ENCODE assay signal across 8 cellular contexts in genomic region chr3:132723024-132723462, GRCh38. TPM values are rescaled to one million over a fixed set of nuclear protein-coding genes. Genes with fewer than 3 reads are reported as not detected.
DNase-seq lines count a peak whose midpoint lies in the region; ATAC-seq and TF ChIP-seq lines count a peak whose summit lies in the region.

No MANE protein-coding gene starts in this region.

- H3K4me3 ChIP-seq in BE2C (ENCODE audit: low read depth, low read length) (peak overlapping the region; percentile 69), GM23248 (peak overlapping the region; percentile 95), iPS-11a (ENCODE audit: low read depth, low read length) (peak overlapping the region; percentile 84)

- no peaks in the 10 kb centered on the region for H3K36me3 ChIP-seq in BE2C
- H3K36me3 ChIP-seq in GM23248 (ENCODE audit: low read depth) = peaks cover under 1% of the 10 kb centered on the region; the same call in 1 of the 2 replicates

- H3K9ac ChIP-seq in GM23248 = peak overlapping the region; percentile 77

- POLR2A ChIA-PET in activated CD4-positive, alpha-beta memory T cell treated with anti-CD3 and anti-CD28 coated beads for 36 hours (lab: Charles Lee) = interaction anchor here (1.0 kb wide), 1 partner anchor 850 kb away, joined by 5 read pairs; no protein-coding TSS in a partner anchor

- peak overlapping the region; percentile 75 for H3K4me2 ChIP-seq in GM23248 (ENCODE audit: unreplicated experiment)

- H3F3A ChIP-seq in GM23248 (ENCODE audit: insufficient read depth) = peaks cover 15% of the 10 kb centered on the region

- H4K20me1 ChIP-seq in GM23248 (ENCODE audit: insufficient read depth) = 0 out of 2 replicates have a peak, but pooled peaks cover 4% of the 10 kb centered on the region

- peaks cover 13% of the 10 kb centered on the region for H3K36me3 Mint-ChIP-seq in activated CD4-positive, alpha-beta memory T cell treated with anti-CD3 and anti-CD28 coated beads for 36 hours
- peaks cover 7 to 9% of the 10 kb centered on the region in 2 donors for H3K36me3 Mint-ChIP-seq in stimulated activated naive B cell treated with anti-CD40 and anti-IgM and Interleukin-4, amounts not matched to agents 10 μg/mL and 1 μg/mL and 100 μg/mL, for 72 hours

- TF ChIP-seq CTCF in BE2C (IDR thresholded peaks at IDR 0.05; ENCODE audit: low read depth, low read length) = no peak
- TF ChIP-seq CTCF in GM20000 (IDR thresholded peaks at IDR 0.05; ENCODE audit: extremely low read depth, missing control alignments) = no peak
- TF ChIP-seq CTCF in GM10266 (IDR thresholded peaks at IDR 0.05; ENCODE audit: control insufficient read depth, insufficient read depth, low read depth, missing control alignments) = no peak

- H3K9me3 ChIP-seq in BE2C = no peaks in the 10 kb centered on the region
- H3K9me3 ChIP-seq in GM23248 (ENCODE audit: low read depth) = no peaks in the 10 kb centered on the region

- peaks cover 36% of the 10 kb centered on the region for H3K79me2 ChIP-seq in GM23248 (ENCODE audit: insufficient read depth)

- CTCF ChIA-PET in activated CD4-positive, alpha-beta memory T cell treated with anti-CD3 and anti-CD28 coated beads for 36 hours (lab: Charles Lee) = interaction anchor here (1.2 to 6.2 kb wide), 3 partner anchors 700 to 941 kb away, joined by 3 to 77 read pairs (median 6); no protein-coding TSS in a partner anchor

- H3K27me3 Mint-ChIP-seq in activated CD4-positive, alpha-beta memory T cell treated with anti-CD3 and anti-CD28 coated beads for 36 hours = no peaks in the 10 kb centered on the region
- H3K27me3 Mint-ChIP-seq in stimulated activated naive B cell treated with anti-CD40 and anti-IgM and Interleukin-4, amounts not matched to agents 10 μg/mL and 1 μg/mL and 100 μg/mL, for 72 hours = no peaks in the 10 kb centered on the region

- peaks cover 38% of the 10 kb centered on the region for H3K4me1 Mint-ChIP-seq in activated CD4-positive, alpha-beta memory T cell treated with anti-CD3 and anti-CD28 coated beads for 36 hours (ENCODE audit: low read depth)
- H3K4me1 Mint-ChIP-seq in stimulated activated naive B cell treated with anti-CD40 and anti-IgM and Interleukin-4, amounts not matched to agents 10 μg/mL and 1 μg/mL and 100 μg/mL, for 72 hours = peaks cover 13 to 40% of the 10 kb centered on the region in 2 donors

- intact Hi-C loops in activated CD4-positive, alpha-beta memory T cell treated with anti-CD3 and anti-CD28 coated beads for 36 hours (cut with micrococcal nuclease) = loop anchor here (2.0 to 10.0 kb wide), 7 partner anchors 532 to 1976 kb away; partner anchors contain the start of genes ANAPC13, CEP63, PIK3R4 and TOPBP1

- no peaks in the 10 kb centered on the region for H3K9me3 Mint-ChIP-seq in activated CD4-positive, alpha-beta memory T cell treated with anti-CD3 and anti-CD28 coated beads for 36 hours
- no peaks in the 10 kb centered on the region for H3K9me3 Mint-ChIP-seq in stimulated activated naive B cell treated with anti-CD40 and anti-IgM and Interleukin-4, amounts not matched to agents 10 μg/mL and 1 μg/mL and 100 μg/mL, for 72 hours

- H3K9me2 ChIP-seq in GM23248 (ENCODE audit: insufficient read depth) = no peaks in the 10 kb centered on the region

- WGBS in GM23248 (ENCODE audit: low coverage in 1 of 2, low lambda C conversion rate in 2 of 2, missing lambda C conversion rate in 2 of 2), 2 experiments = 1 to 2% methylated on average over 16 to 17 of the region's 17 CpGs

- H3K27me3 ChIP-seq in BE2C (no peaks in the 10 kb centered on the region), GM23248 (replicated peaks; ENCODE audit: insufficient read depth) (no peaks in the 10 kb centered on the region)

- peaks cover 4% of the 10 kb centered on the region; the same call in 1 of the 2 replicates for H3K4me1 ChIP-seq in BE2C
- H3K4me1 ChIP-seq in GM23248 (ENCODE audit: insufficient read depth) = peaks cover 23% of the 10 kb centered on the region

- in situ Hi-C loops in GM23248 (cut with MboI) = loop anchor here (25.0 kb wide), 1 partner anchor 889 kb away; no protein-coding TSS in a partner anchor

- peak overlapping the region; percentile 74 for H3K27ac Mint-ChIP-seq in activated CD4-positive, alpha-beta memory T cell treated with anti-CD3 and anti-CD28 coated beads for 36 hours
- H3K27ac Mint-ChIP-seq in stimulated activated naive B cell treated with anti-CD40 and anti-IgM and Interleukin-4, amounts not matched to agents 10 μg/mL and 1 μg/mL and 100 μg/mL, for 72 hours = peak overlapping the region; percentile 88

- DNase-seq in BE2C (no peak), GM23248 (peak; percentile 81), GM20000 (ENCODE audit: low spot score) (no peak), GM10266 (ENCODE audit: extremely low spot score) (no peak)
- DNase-seq in activated CD4-positive, alpha-beta memory T cell treated with anti-CD3 and anti-CD28 coated beads for 36 hours = no peak
- DNase-seq in stimulated activated naive B cell treated with anti-CD40 and anti-IgM and Interleukin-4, amounts not matched to agents 10 μg/mL and 1 μg/mL and 100 μg/mL, for 72 hours = no peak

- peak in 1 of 2 donors; percentile 10 for ATAC-seq in stimulated activated naive B cell treated with anti-CD40 and anti-IgM and Interleukin-4, amounts not matched to agents 10 μg/mL and 1 μg/mL and 100 μg/mL, for 72 hours (replicated peaks)
- ATAC-seq in GM18873 (IDR thresholded peaks at IDR 0.05; ENCODE audit: low FRiP score, unreplicated experiment) = no peak

- H3K27ac ChIP-seq in GM23248 = peak overlapping the region; percentile 71

- peak overlapping the region; percentile 96 for H2AFZ ChIP-seq in GM23248

- peak overlapping the region; percentile 83 for H3K4me3 Mint-ChIP-seq in activated CD4-positive, alpha-beta memory T cell treated with anti-CD3 and anti-CD28 coated beads for 36 hours
- H3K4me3 Mint-ChIP-seq in stimulated activated naive B cell treated with anti-CD40 and anti-IgM and Interleukin-4, amounts not matched to agents 10 μg/mL and 1 μg/mL and 100 μg/mL, for 72 hours = peak overlapping the region; percentile 86 to 95

RNA-seq across cellular contexts. Expression of gene NPHP3, which starts 0.8 kb away (rescaled TPM):
- polyA plus RNA-seq in BE2C (2012; ENCODE audit: insufficient read depth, insufficient read length, low read depth) = 3.9 TPM
- 27.2 and 29.5 TPM in 2 replicates for total RNA-seq in GM23248 (2014; rRNA removed; shearing (Covaris generic))
- polyA plus RNA-seq in GM23248 (2016; fragmentation: Nextera tagmentation; extraction: Ambion mirVana) = 10.5 and 11.6 TPM in 2 replicates
- total RNA-seq in activated CD4-positive, alpha-beta memory T cell treated with anti-CD3 and anti-CD28 coated beads for 36 hours = 10 to 100 TPM; 13.6 to 16.7 TPM
